8 cellular contexts compared by ENCODE assay signal in the genomic region with DNA sequence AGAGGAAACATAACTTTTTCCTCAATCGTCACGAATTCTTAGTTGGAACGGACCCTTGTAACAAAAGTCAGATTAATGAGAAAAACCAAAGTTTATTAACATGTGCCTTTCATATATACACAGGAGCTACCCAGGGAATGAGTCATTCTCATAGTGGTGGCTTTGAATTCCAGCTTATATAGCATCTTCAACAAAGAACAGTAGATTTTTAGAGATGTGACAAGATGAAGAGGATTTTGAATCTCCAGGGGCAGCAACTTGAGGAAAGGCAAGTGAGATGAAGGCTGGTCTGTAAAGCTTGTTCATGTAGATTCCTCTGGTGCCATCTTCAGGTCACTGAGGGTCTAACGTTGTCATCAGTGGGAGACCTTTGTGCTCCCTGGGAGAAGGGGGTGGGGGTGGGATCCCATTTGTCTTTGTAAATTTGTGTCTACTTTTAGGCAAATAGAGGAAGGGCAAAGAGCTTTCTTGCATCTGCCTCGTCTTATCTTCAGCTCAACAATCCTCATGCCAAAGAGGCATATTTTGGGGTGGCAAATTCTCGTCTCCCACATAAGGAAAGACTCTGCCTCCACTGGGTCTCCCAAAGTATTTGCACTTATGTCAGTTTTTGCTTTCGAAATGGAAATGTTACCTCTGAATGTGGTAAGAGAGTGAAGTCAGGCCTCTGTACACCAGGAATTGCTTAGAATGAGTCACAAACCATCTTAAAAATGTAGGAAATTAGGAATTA. TPM values are rescaled to one million over a fixed set of nuclear protein-coding genes. Genes with fewer than 3 reads are reported as not detected.
DNase-seq lines count a peak whose midpoint lies in the region; ATAC-seq and TF ChIP-seq lines count a peak whose summit lies in the region.

No MANE protein-coding gene starts in this region.

- H3K27ac ChIP-seq in AG04450 (ENCODE audit: low read depth, low read length) (peak overlapping the region; percentile 92), SK-N-SH (ENCODE audit: low read depth in 2 of 2, low read length in 1 of 2) (peak overlapping the region in 1 of 2 experiments; percentile 67; a peak in 2 of 4 replicates)

- peak overlapping the region; percentile 12 for H3K9ac ChIP-seq in SK-N-SH

- H3K4me3 ChIP-seq in AG04450 (ENCODE audit: low read depth, low read length), result peak overlapping the region; percentile 26
- H3K4me3 ChIP-seq in GM12875 (ENCODE audit: low read depth, low read length), result no peak overlapping the region
- H3K4me3 ChIP-seq in SK-N-SH (ENCODE audit: low read depth in 2 of 2, low read length in 1 of 2), result no peak overlapping the region

- no peaks in the 10 kb centered on the region for H3K36me3 ChIP-seq in SK-N-SH (replicated peaks in 1 of 2; ENCODE audit: control insufficient read depth in 1 of 2, insufficient read depth in 2 of 2, low read length in 1 of 2)

- H3K4me3 Mint-ChIP-seq in activated T-helper 1 cell treated with anti-CD3 and anti-CD28 coated beads, Interleukin-12 subunit alpha, Interleukin-12 subunit beta, Interleukin-2, Interleukin-4 antibody, amounts not matched to agents 30 ng/mL and 10 ng/mL and 1 ng/mL, durations not matched to agents 14 hours and 24 hours and 36 hours, result no peak overlapping the region

- H3K4me2 ChIP-seq in SK-N-SH, result peak overlapping the region; percentile 48

- peaks cover 30% of the 10 kb centered on the region for H3K4me1 Mint-ChIP-seq in activated T-helper 1 cell treated with anti-CD3 and anti-CD28 coated beads, Interleukin-12 subunit alpha, Interleukin-12 subunit beta, Interleukin-2, Interleukin-4 antibody, amounts not matched to agents 30 ng/mL and 10 ng/mL and 1 ng/mL, durations not matched to agents 14 hours and 24 hours and 36 hours (ENCODE audit: low read depth)

- TF ChIP-seq EP300 in SK-N-SH (IDR thresholded peaks at IDR 0.05; ENCODE audit: borderline replicate concordance in 1 of 2, low read depth in 1 of 2, low read length in 1 of 2), result no peak

- intact Hi-C loops in activated T-helper 1 cell treated with anti-CD3 and anti-CD28 coated beads, Interleukin-12 subunit alpha, Interleukin-12 subunit beta, Interleukin-2, Interleukin-4 antibody, amounts not matched to agents 30 ng/mL and 10 ng/mL and 1 ng/mL, durations not matched to agents 14 hours and 24 hours and 36 hours (cut with micrococcal nuclease), result loop anchor here (2.0 kb wide), 1 partner anchor 15 kb away; no protein-coding TSS in a partner anchor

- H3K9me3 Mint-ChIP-seq in activated T-helper 1 cell treated with anti-CD3 and anti-CD28 coated beads, Interleukin-12 subunit alpha, Interleukin-12 subunit beta, Interleukin-2, Interleukin-4 antibody, amounts not matched to agents 30 ng/mL and 10 ng/mL and 1 ng/mL, durations not matched to agents 14 hours and 24 hours and 36 hours, result no peaks in the 10 kb centered on the region

- H4K20me1 ChIP-seq in SK-N-SH (ENCODE audit: insufficient read depth), result no peaks in the 10 kb centered on the region

- H3F3A ChIP-seq in SK-N-SH (replicated peaks; ENCODE audit: insufficient read depth), result peaks cover 16% of the 10 kb centered on the region

- no peaks in the 10 kb centered on the region for H3K79me2 ChIP-seq in SK-N-SH (ENCODE audit: insufficient read depth)

- DNase-seq in AG04450 (ENCODE audit: low read depth, low spot score), result peak; percentile 85
- DNase-seq in SK-N-SH, result peak; percentile 59
- DNase-seq in glomerular visceral epithelial cell (ENCODE audit: extremely low spot score), result peak; percentile 61
- no peak for DNase-seq in activated T-helper 1 cell treated with anti-CD3 and anti-CD28 coated beads, Interleukin-12 subunit alpha, Interleukin-12 subunit beta, Interleukin-2, Interleukin-4 antibody, amounts not matched to agents 30 ng/mL and 10 ng/mL and 1 ng/mL, durations not matched to agents 14 hours and 24 hours and 36 hours (ENCODE audit: low spot score)

- ATAC-seq in GM18502 (IDR thresholded peaks at IDR 0.05; ENCODE audit: poor library complexity, unreplicated experiment), result no peak
- no peak for ATAC-seq in GM21737 (IDR thresholded peaks at IDR 0.05; ENCODE audit: unreplicated experiment)
- ATAC-seq in HG03196 (IDR thresholded peaks at IDR 0.05; ENCODE audit: unreplicated experiment), result no peak

- H3K9me3 ChIP-seq in AG04450 (ENCODE audit: control insufficient read depth, insufficient read depth, low read length), result no peaks in the 10 kb centered on the region
- H3K9me3 ChIP-seq in SK-N-SH, result no peaks in the 10 kb centered on the region

- no peaks in the 10 kb centered on the region for H3K27me3 ChIP-seq in AG04450 (ENCODE audit: control insufficient read depth, insufficient read depth, low read length)
- H3K27me3 ChIP-seq in SK-N-SH (ENCODE audit: insufficient read depth), result no peaks in the 10 kb centered on the region

- no peak overlapping the region for H2AFZ ChIP-seq in SK-N-SH (ENCODE audit: low read depth)

- WGBS in SK-N-SH (ENCODE audit: low lambda C conversion rate), result 68% methylated on average over 7 of the region's 7 CpGs

- H3K27ac Mint-ChIP-seq in activated T-helper 1 cell treated with anti-CD3 and anti-CD28 coated beads, Interleukin-12 subunit alpha, Interleukin-12 subunit beta, Interleukin-2, Interleukin-4 antibody, amounts not matched to agents 30 ng/mL and 10 ng/mL and 1 ng/mL, durations not matched to agents 14 hours and 24 hours and 36 hours, result no peak overlapping the region

- TF ChIP-seq CTCF in AG04450 (IDR thresholded peaks at IDR 0.05; ENCODE audit: low read depth, low read length) (peak; percentile 18), GM12875 (IDR thresholded peaks at IDR 0.05; ENCODE audit: borderline replicate concordance, insufficient read depth, low read depth, low read length) (peak; percentile 49; the same call in 1 of the 2 replicates), SK-N-SH (IDR thresholded peaks at IDR 0.05) (peak; percentile 53)

- H3K9me2 ChIP-seq in SK-N-SH, result no peaks in the 10 kb centered on the region

- peak; percentile 55 for TF ChIP-seq RAD21 in SK-N-SH (IDR thresholded peaks at IDR 0.05; ENCODE audit: low read length)

- CTCF ChIA-PET in AG04450 (lab: Charles Lee), result interaction anchor here (0.5 to 4.7 kb wide), 14 partner anchors 12 to 611 kb away, joined by 3 to 29 read pairs (median 4); no protein-coding TSS in a partner anchor
- CTCF ChIA-PET in SK-N-SH (lab: Yijun Ruan, JAX), result interaction anchor here (0.6 to 9.6 kb wide), 10 partner anchors 13 to 455 kb away, joined by 3 to 129 read pairs (median 3); no protein-coding TSS in a partner anchor

- peaks cover 9% of the 10 kb centered on the region for H3K27me3 Mint-ChIP-seq in activated T-helper 1 cell treated with anti-CD3 and anti-CD28 coated beads, Interleukin-12 subunit alpha, Interleukin-12 subunit beta, Interleukin-2, Interleukin-4 antibody, amounts not matched to agents 30 ng/mL and 10 ng/mL and 1 ng/mL, durations not matched to agents 14 hours and 24 hours and 36 hours (ENCODE audit: insufficient read depth)

- H3K4me1 ChIP-seq in SK-N-SH (ENCODE audit: control insufficient read depth in 1 of 2, insufficient read depth in 2 of 2, low read depth in 1 of 2, low read length in 1 of 2), result peaks cover 0 to 17% of the 10 kb centered on the region in 2 experiments; a peak in 2 of 4 replicates

- H3K36me3 Mint-ChIP-seq in activated T-helper 1 cell treated with anti-CD3 and anti-CD28 coated beads, Interleukin-12 subunit alpha, Interleukin-12 subunit beta, Interleukin-2, Interleukin-4 antibody, amounts not matched to agents 30 ng/mL and 10 ng/mL and 1 ng/mL, durations not matched to agents 14 hours and 24 hours and 36 hours (ENCODE audit: low read depth), result peaks cover 2% of the 10 kb centered on the region

- POLR2A ChIA-PET in AG04450 (lab: Yijun Ruan, JAX) (interaction anchor here (0.6 to 2.3 kb wide), 10 partner anchors 14 to 1288 kb away, joined by 3 to 19 read pairs (median 4); no protein-coding TSS in a partner anchor), SK-N-SH (lab: Yijun Ruan, JAX) (no interaction called here)

TF ChIP-seq in SK-N-SH, 30 proteins besides CTCF, POLR2A, EP300 and RAD21 (continues in another document):
- TF ChIP-seq, protein P1, sequence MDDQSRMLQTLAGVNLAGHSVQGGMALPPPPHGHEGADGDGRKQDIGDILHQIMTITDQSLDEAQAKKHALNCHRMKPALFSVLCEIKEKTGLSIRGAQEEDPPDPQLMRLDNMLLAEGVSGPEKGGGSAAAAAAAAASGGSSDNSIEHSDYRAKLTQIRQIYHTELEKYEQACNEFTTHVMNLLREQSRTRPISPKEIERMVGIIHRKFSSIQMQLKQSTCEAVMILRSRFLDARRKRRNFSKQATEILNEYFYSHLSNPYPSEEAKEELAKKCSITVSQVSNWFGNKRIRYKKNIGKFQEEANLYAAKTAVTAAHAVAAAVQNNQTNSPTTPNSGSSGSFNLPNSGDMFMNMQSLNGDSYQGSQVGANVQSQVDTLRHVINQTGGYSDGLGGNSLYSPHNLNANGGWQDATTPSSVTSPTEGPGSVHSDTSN (IDR thresholded peaks at IDR 0.05), result peak; percentile 57
- TF ChIP-seq CHD2 (IDR thresholded peaks at IDR 0.05; ENCODE audit: low read length, partially characterized antibody) (no peak), FOXM1 (IDR thresholded peaks at IDR 0.05; ENCODE audit: low read depth) (no peak), SMC3 (IDR thresholded peaks at IDR 0.05; ENCODE audit: low read depth, low read length) (peak; percentile 35), NRF1 (IDR thresholded peaks at IDR 0.05; ENCODE audit: low read depth, low read length) (no peak), MEF2A (IDR thresholded peaks at IDR 0.05; ENCODE audit: borderline replicate concordance, low read depth) (no peak), IRF3 (IDR thresholded peaks at IDR 0.05; ENCODE audit: low read depth, low read length) (no peak), FOSL2 (IDR thresholded peaks at IDR 0.05; ENCODE audit: borderline replicate concordance, low read depth) (peak; percentile 13; the same call in 1 of the 2 replicates), YY1 (IDR thresholded peaks at IDR 0.05; ENCODE audit: low read depth) (no peak)

RNA-seq across cellular contexts. Expression of gene CLEC3B, which starts 29.5 kb away (rescaled TPM):
- polyA plus RNA-seq in AG04450 (2011; rRNA removed) (4.3 and 4.8 TPM in 2 replicates), SK-N-SH (2012; rRNA removed) (0.16 and 0.46 TPM in 2 replicates)
- 0.60 and 0.91 TPM in 2 replicates for polyA minus RNA-seq in AG04450 (2011; rRNA and poly(A)+ RNA removed)
- 0.05 and 0.23 TPM in 2 replicates for polyA plus RNA-seq in SK-N-SH (2012; cell fraction: cytosol; rRNA removed)
- 2.1 and 3.1 TPM in 2 replicates for polyA plus RNA-seq in SK-N-SH (2012; cell fraction: nucleus; rRNA removed)
- total RNA-seq in activated T-helper 1 cell treated with anti-CD3 and anti-CD28 coated beads, Interleukin-12 subunit alpha, Interleukin-12 subunit beta, Interleukin-2, Interleukin-4 antibody, amounts not matched to agents 30 ng/mL and 10 ng/mL and 1 ng/mL, durations not matched to agents 14 hours and 24 hours and 36 hours, result not detected in 2 replicates
